Comparison of ENCODE assay signal across 8 cellular contexts in genomic region chr22:31148953-31149627, GRCh38. TPM values are rescaled to one million over a fixed set of nuclear protein-coding genes. Genes with fewer than 3 reads are reported as not detected.
DNase-seq lines count a peak whose midpoint lies in the region; ATAC-seq, FAIRE-seq and TF ChIP-seq lines count a peak whose summit lies in the region.

No MANE protein-coding gene starts in this region.

- H3K4me1 ChIP-seq in skeletal muscle tissue (ENCODE audit: control insufficient read depth in 3 of 3, insufficient read depth in 3 of 3, low read length in 3 of 3) = peaks cover 4 to 7% (median 6%) of the 10 kb centered on the region in 3 donors

- H3K4me3 ChIP-seq in NB4 (ENCODE audit: low read depth, low read length) = no peak overlapping the region
- H3K4me3 ChIP-seq in bronchial epithelial cell (ENCODE audit: low read depth, low read length) = no peak overlapping the region
- no peak overlapping the region for H3K4me3 ChIP-seq in skeletal muscle tissue (ENCODE audit: low read length in 3 of 3)

- no peak for FAIRE-seq in bronchial epithelial cell (lab: Jason Lieb, UNC)

- H3K9ac ChIP-seq in skeletal muscle tissue (ENCODE audit: low read depth in 1 of 3, low read length in 3 of 3) = peak overlapping the region in 2 of 3 donors; percentile 22 to 51

- H3K27ac ChIP-seq in skeletal muscle tissue (ENCODE audit: low read depth, low read length) = peak overlapping the region; percentile 49

- no peak for TF ChIP-seq POLR2A in NB4 (IDR thresholded peaks at IDR 0.05; ENCODE audit: extremely low read depth, insufficient read length)

- DNase-seq in GDM1 (lab: John Stamatoyannopoulos, UW) (peak; percentile 53), NB4 (ENCODE audit: low read depth) (peak; percentile 73), SK-N-DZ (ENCODE audit: low spot score) (peak; percentile 77), bronchial epithelial cell (ENCODE audit: low read depth) (peak; percentile 61), inferior parietal cortex (ENCODE audit: extremely low spot score) (peak; percentile 74), NCI-H187 treated with DMSO at 0.1 percent for 48 hours (lab: John Stamatoyannopoulos, UW) (no peak)

- H3K27me3 ChIP-seq in bronchial epithelial cell (ENCODE audit: control insufficient read depth, insufficient read depth, low read length) (no peaks in the 10 kb centered on the region), skeletal muscle tissue (ENCODE audit: control insufficient read depth in 3 of 3, insufficient read depth in 3 of 3, low read length in 3 of 3) (no peaks in the 10 kb centered on the region)

- peaks cover 0 to 6% (median 0%) of the 10 kb centered on the region in 3 donors for H3K9me3 ChIP-seq in skeletal muscle tissue (ENCODE audit: control insufficient read depth in 3 of 3, low read length in 3 of 3)

- H3K36me3 ChIP-seq in bronchial epithelial cell (ENCODE audit: control insufficient read depth, insufficient read depth, low read length) = no peaks in the 10 kb centered on the region
- no peaks in the 10 kb centered on the region for H3K36me3 ChIP-seq in skeletal muscle tissue (ENCODE audit: control insufficient read depth in 3 of 3, insufficient read depth in 3 of 3, low read length in 3 of 3)

- TF ChIP-seq CTCF in NB4 (IDR thresholded peaks at IDR 0.05; ENCODE audit: low read depth, low read length) (peak; percentile 98), bronchial epithelial cell (IDR thresholded peaks at IDR 0.05; ENCODE audit: insufficient read depth, low read length, severe bottlenecking) (peak; percentile 100)

- no peak for ATAC-seq in GM18519 (IDR thresholded peaks at IDR 0.05; ENCODE audit: low FRiP score, unreplicated experiment)

RNA-seq across cellular contexts. Expression of gene PLA2G3, which starts 8.8 kb away (rescaled TPM):
- polyA plus RNA-seq in SK-N-DZ (2014; cell fraction: cytosol; rRNA removed) = 13.6 and 14.3 TPM in 2 replicates
- polyA plus RNA-seq in SK-N-DZ (2014; cell fraction: nucleus; rRNA removed) = 22.7 and 26.2 TPM in 2 replicates
- total RNA-seq in bronchial epithelial cell (under 0.01 and 0.38 TPM in 2 replicates), skeletal muscle tissue (not detected)

RNA-seq across cellular contexts. Expression of gene RNF185, which starts 10.9 kb away (rescaled TPM):
- 32.7 and 34.9 TPM in 2 replicates for polyA plus RNA-seq in SK-N-DZ (2014; cell fraction: cytosol; rRNA removed)
- polyA plus RNA-seq in SK-N-DZ (2014; cell fraction: nucleus; rRNA removed) = 20.3 and 22.1 TPM in 2 replicates
- total RNA-seq in bronchial epithelial cell (58.4 and 73.0 TPM in 2 replicates), skeletal muscle tissue (17.2 TPM)

RNA-seq across cellular contexts. Expression of gene INPP5J, which starts 26.3 kb away (rescaled TPM):
- polyA plus RNA-seq in SK-N-DZ (2014; cell fraction: cytosol; rRNA removed) = 8.2 and 9.5 TPM in 2 replicates
- polyA plus RNA-seq in SK-N-DZ (2014; cell fraction: nucleus; rRNA removed) = 10.4 and 14.3 TPM in 2 replicates
- under 0.01 and 0.64 TPM in 2 replicates for total RNA-seq in bronchial epithelial cell
- not detected for total RNA-seq in skeletal muscle tissue

RNA-seq across cellular contexts. Expression of gene SELENOM, which starts 41.7 kb away (rescaled TPM):
- polyA plus RNA-seq in SK-N-DZ (2014; cell fraction: cytosol; rRNA removed) = 29.5 and 57.4 TPM in 2 replicates
- polyA plus RNA-seq in SK-N-DZ (2014; cell fraction: nucleus; rRNA removed) = 34.0 and 36.9 TPM in 2 replicates
- total RNA-seq in bronchial epithelial cell (29.4 and 35.0 TPM in 2 replicates), skeletal muscle tissue (16.2 TPM)
